ENCODE assay signal across 8 cellular contexts in the genomic region with DNA sequence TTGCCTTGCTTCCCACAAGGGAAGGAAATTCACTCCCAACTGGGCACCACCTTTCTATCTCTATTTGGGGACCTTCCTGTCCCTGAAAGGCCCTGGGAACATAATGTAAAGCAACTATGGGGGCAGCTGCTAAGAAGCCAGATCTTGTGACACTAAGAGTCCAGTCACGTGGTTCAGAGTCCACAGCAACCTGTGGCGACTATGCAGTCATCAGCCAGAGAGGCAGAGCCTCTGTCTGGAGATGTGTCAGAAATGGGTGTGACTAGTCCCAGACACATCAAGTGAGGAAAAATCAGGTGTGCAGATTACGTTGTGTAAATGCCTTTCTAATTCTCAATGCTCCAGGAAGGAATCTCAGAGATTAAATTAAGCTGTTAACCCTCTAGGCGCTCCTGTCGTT. TPM values are rescaled to one million over a fixed set of nuclear protein-coding genes. Genes with fewer than 3 reads are reported as not detected.
DNase-seq lines count a peak whose midpoint lies in the region; ATAC-seq and TF ChIP-seq lines count a peak whose summit lies in the region.
"Had no signal": no experiment of that assay in that cellular context is flagged by ENCODE, and none has a peak within 500 bp of the region (broad histone marks: within the 10 kb centered on the region; RNA-seq: fewer than 3 reads in every experiment).

No MANE protein-coding gene starts in this region.

- intact Hi-C loops in mucosa of descending colon (cut with DNase I, micrococcal nuclease): no loop called here

- peak overlapping the region; percentile 72 for H3K4me3 Mint-ChIP-seq in activated naive CD4-positive, alpha-beta T cell treated with anti-CD3 and anti-CD28 coated beads, Interleukin-2, amount 50 U/mL, for 24 hours
- no peak overlapping the region for H3K4me3 Mint-ChIP-seq in HFFc6

- DNase-seq in ELR (ENCODE audit: low read depth): peak; percentile 47
- DNase-seq in M059J (ENCODE audit: low read depth): peak; percentile 30
- peak in 1 of 3 donors; percentile 20 for DNase-seq in mucosa of descending colon
- no peak for DNase-seq in DMS 273 treated with DMSO at 0.1 percent for 48 hours (lab: John Stamatoyannopoulos, UW)
- DNase-seq in HFFc6: no peak
- DNase-seq: cortex of kidney had no signal

- no peaks in the 10 kb centered on the region for H3K36me3 Mint-ChIP-seq in activated naive CD4-positive, alpha-beta T cell treated with anti-CD3 and anti-CD28 coated beads, Interleukin-2, amount 50 U/mL, for 24 hours
- no peaks in the 10 kb centered on the region for H3K36me3 Mint-ChIP-seq in HFFc6 (ENCODE audit: low read depth)

- peaks cover 15% of the 10 kb centered on the region for H3K4me1 ChIP-seq in mucosa of descending colon (ENCODE audit: low read depth)

- peak overlapping the region; percentile 75 for H3K27ac Mint-ChIP-seq in activated naive CD4-positive, alpha-beta T cell treated with anti-CD3 and anti-CD28 coated beads, Interleukin-2, amount 50 U/mL, for 24 hours
- no peak overlapping the region for H3K27ac Mint-ChIP-seq in HFFc6

- ATAC-seq in mucosa of descending colon (peak; percentile 83), HG03521 (IDR thresholded peaks at IDR 0.05; ENCODE audit: unreplicated experiment) (no peak)

- H3K9me3 Mint-ChIP-seq in activated naive CD4-positive, alpha-beta T cell treated with anti-CD3 and anti-CD28 coated beads, Interleukin-2, amount 50 U/mL, for 24 hours: no peaks in the 10 kb centered on the region
- no peaks in the 10 kb centered on the region for H3K9me3 Mint-ChIP-seq in HFFc6

- peaks cover 66% of the 10 kb centered on the region for H3K4me1 Mint-ChIP-seq in activated naive CD4-positive, alpha-beta T cell treated with anti-CD3 and anti-CD28 coated beads, Interleukin-2, amount 50 U/mL, for 24 hours
- H3K4me1 Mint-ChIP-seq in HFFc6 (ENCODE audit: low read depth): no peaks in the 10 kb centered on the region

- TF ChIP-seq CTCF in mucosa of descending colon (IDR thresholded peaks at IDR 0.05): no peak
- TF ChIP-seq CTCF in HFFc6 (IDR thresholded peaks at IDR 0.05): no peak

- no peak overlapping the region for H3K4me3 ChIP-seq in mucosa of descending colon

- H3K27me3 Mint-ChIP-seq in activated naive CD4-positive, alpha-beta T cell treated with anti-CD3 and anti-CD28 coated beads, Interleukin-2, amount 50 U/mL, for 24 hours: no peaks in the 10 kb centered on the region
- H3K27me3 Mint-ChIP-seq in HFFc6 (ENCODE audit: insufficient read depth): peaks cover 32% of the 10 kb centered on the region

- H3K36me3 ChIP-seq in mucosa of descending colon (ENCODE audit: low read depth): no peaks in the 10 kb centered on the region

- H3K9me3 ChIP-seq in mucosa of descending colon: no peaks in the 10 kb centered on the region

RNA-seq across cellular contexts. Expression of a gene that starts 26.6 kb away (rescaled TPM):
- 0.42 and 1.1 TPM in 2 replicates for total RNA-seq in M059J (2014; rRNA removed; shearing (Covaris generic))
- total RNA-seq in mucosa of descending colon: 1 to 10 TPM; 2.2 to 3.2 (median 2.4) TPM
- not detected for total RNA-seq in HFFc6 (2021; fragmentation: NEBNext Ultra II Directional; extraction: Animal tissue kit (Norgen Biotek cat#: 25700))

Comparison
In these comparisons a context has a peak if more than half of its experiments do, and no peak if none do; other contexts are left out.
1. DNase-seq: peak in ELR (single experiment) and M059J (single experiment); none in DMS 273 treated with DMSO at 0.1 percent for 48 hours (single experiment) and HFFc6 (single experiment).